In the genomic region with DNA sequence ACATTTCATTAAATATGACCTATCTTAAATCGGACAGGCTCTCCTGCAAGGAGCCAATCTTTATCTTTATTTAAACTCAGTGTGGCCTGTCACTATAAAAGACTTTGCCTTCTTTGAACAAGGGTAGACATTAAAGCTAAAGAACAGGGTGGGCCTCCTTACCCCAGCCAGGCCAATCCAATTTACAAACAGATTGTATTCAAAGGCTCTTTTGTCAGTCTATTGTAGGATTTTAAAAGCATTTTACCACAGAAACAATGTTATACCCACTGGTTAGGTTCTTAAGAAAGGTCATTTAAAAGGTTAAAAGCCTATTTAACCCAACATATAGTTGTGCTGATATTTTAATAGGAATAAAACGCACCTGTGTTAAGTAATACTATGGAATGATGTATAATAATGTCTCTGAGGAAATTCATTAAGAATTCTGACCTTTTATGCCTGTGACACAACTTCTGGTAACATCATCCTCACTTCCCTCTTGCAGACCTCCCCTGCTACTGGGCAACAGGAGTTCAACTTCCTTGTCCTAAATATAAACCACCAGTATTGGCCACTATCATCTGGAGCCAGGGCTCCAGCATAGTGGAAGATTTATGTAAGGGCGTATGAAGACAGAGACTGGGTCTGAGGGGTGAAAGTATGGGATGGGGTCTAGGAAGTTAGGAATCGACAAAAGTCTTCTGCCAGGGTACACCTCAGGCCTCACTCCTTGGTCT, we compare ENCODE assay signal across 1 cellular context.
TF ChIP-seq lines count a peak whose summit lies in the region.

No MANE protein-coding gene starts in this region.

TF ChIP-seq in GM12878, 131 proteins besides CTCF, POLR2A, EP300 and RAD21:
- no peak for TF ChIP-seq NR2C2 (IDR thresholded peaks at IDR 0.05; ENCODE audit: borderline replicate concordance, control insufficient read depth, insufficient read length, low read depth)
- TF ChIP-seq ATF7 (IDR thresholded peaks at IDR 0.05; ENCODE audit: low read depth), result no peak
- TF ChIP-seq JUNB (IDR thresholded peaks at IDR 0.05), result no peak
- no peak for TF ChIP-seq NFIC (IDR thresholded peaks at IDR 0.05; ENCODE audit: low read depth, low read length)
- TF ChIP-seq JUND (IDR thresholded peaks at IDR 0.05; ENCODE audit: low read depth, low read length), result no peak
- TF ChIP-seq, protein P1, sequence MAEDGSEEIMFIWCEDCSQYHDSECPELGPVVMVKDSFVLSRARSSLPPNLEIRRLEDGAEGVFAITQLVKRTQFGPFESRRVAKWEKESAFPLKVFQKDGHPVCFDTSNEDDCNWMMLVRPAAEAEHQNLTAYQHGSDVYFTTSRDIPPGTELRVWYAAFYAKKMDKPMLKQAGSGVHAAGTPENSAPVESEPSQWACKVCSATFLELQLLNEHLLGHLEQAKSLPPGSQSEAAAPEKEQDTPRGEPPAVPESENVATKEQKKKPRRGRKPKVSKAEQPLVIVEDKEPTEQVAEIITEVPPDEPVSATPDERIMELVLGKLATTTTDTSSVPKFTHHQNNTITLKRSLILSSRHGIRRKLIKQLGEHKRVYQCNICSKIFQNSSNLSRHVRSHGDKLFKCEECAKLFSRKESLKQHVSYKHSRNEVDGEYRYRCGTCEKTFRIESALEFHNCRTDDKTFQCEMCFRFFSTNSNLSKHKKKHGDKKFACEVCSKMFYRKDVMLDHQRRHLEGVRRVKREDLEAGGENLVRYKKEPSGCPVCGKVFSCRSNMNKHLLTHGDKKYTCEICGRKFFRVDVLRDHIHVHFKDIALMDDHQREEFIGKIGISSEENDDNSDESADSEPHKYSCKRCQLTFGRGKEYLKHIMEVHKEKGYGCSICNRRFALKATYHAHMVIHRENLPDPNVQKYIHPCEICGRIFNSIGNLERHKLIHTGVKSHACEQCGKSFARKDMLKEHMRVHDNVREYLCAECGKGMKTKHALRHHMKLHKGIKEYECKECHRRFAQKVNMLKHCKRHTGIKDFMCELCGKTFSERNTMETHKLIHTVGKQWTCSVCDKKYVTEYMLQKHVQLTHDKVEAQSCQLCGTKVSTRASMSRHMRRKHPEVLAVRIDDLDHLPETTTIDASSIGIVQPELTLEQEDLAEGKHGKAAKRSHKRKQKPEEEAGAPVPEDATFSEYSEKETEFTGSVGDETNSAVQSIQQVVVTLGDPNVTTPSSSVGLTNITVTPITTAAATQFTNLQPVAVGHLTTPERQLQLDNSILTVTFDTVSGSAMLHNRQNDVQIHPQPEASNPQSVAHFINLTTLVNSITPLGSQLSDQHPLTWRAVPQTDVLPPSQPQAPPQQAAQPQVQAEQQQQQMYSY (CRISPR knock-in tag; IDR thresholded peaks at IDR 0.05), result no peak
- no peak for TF ChIP-seq KAT2A (conservative IDR thresholded peaks at IDR 0.05; ENCODE audit: control insufficient read depth, low read depth, low read length)
- no peak for TF ChIP-seq SUZ12 (IDR thresholded peaks at IDR 0.05; ENCODE audit: unreplicated experiment)
- TF ChIP-seq NKRF (conservative IDR thresholded peaks at IDR 0.05), result no peak
- TF ChIP-seq GATAD2B (conservative IDR thresholded peaks at IDR 0.05; ENCODE audit: low read depth), result no peak
- no peak for TF ChIP-seq NR2F1 (conservative IDR thresholded peaks at IDR 0.05)
